In the genomic region with DNA sequence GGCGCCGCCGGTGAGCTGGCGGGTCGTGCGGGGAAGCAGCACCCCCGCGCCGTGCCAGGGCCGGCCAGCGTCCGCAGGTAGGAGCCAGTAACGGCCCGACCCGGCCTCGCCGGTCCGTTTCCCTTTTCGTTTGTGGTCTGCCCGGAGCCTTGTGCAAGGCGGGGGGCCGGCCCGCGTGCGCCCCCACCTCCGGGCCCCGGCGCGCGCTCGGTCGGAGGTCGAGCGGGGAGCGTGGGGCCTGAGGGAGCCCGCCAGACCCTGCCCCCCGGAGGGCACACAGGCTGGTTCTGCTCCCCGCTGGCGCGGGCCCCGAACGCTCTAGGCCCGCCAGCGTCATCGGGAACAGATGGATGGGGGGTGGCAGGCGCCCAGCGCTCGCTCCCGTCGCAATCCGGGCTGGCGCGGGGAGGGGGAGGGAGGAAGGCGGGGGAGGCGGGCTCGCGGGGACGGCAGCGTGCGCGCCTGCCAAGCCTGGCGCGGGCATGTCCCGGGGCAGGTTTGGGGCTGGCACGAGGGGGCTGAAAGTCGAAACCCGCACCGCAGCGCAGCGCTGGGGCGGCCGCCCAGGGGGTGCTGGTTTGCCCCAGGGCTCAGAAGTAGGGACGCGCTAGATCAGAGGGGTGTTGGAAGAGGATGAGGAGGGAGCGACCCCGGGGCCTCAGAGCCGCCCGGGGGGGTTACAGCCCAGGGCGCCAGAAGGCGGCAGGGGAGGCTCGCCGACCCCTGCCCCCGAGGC, we compare ENCODE assay signal across 8 cellular contexts. TPM values are rescaled to one million over a fixed set of nuclear protein-coding genes. Genes with fewer than 3 reads are reported as not detected.
DNase-seq lines count a peak whose midpoint lies in the region; ATAC-seq and TF ChIP-seq lines count a peak whose summit lies in the region.

No MANE protein-coding gene starts in this region.

- H3K27ac ChIP-seq in breast epithelium, result peak overlapping the region; percentile 98 to 99

- TF ChIP-seq CTCF in breast epithelium (IDR thresholded peaks at IDR 0.05), result no peak

- peaks cover 25 to 27% of the 10 kb centered on the region in 2 donors for H3K4me1 ChIP-seq in breast epithelium

- peak; percentile 96 for DNase-seq in GM03348 (ENCODE audit: low spot score)
- peak; percentile 74 for DNase-seq in NCI-H1092 treated with DMSO at 0.1 percent for 48 hours (lab: John Stamatoyannopoulos, UW)
- peak; percentile 34 for DNase-seq in T follicular helper cell (ENCODE audit: low read depth)
- DNase-seq in breast epithelium (ENCODE audit: low spot score in 2 of 2), result peak; percentile 78 to 89
- peak; percentile 90 for DNase-seq in sciatic nerve (ENCODE audit: low spot score)

- TF ChIP-seq POLR2A in breast epithelium (IDR thresholded peaks at IDR 0.05), result no peak

- peak overlapping the region; percentile 56 to 79 (median 70) for H3K4me3 ChIP-seq in breast epithelium
- peak overlapping the region; percentile 70 for H3K4me3 ChIP-seq in iPS-18c (ENCODE audit: insufficient read depth, low read depth, low read length)

- ATAC-seq in sciatic nerve, result peak; percentile 26
- ATAC-seq in HG02938 (IDR thresholded peaks at IDR 0.05; ENCODE audit: unreplicated experiment), result no peak
- no peak for ATAC-seq in GM21390 (IDR thresholded peaks at IDR 0.05; ENCODE audit: unreplicated experiment)

- H3K36me3 ChIP-seq in breast epithelium, result no peaks in the 10 kb centered on the region

- no peaks in the 10 kb centered on the region for H3K27me3 ChIP-seq in breast epithelium

- intact Hi-C loops in breast epithelium (cut with DNase I; ENCODE audit: low total_unique reads) (loop anchor here (10.0 kb wide), 1 partner anchor 57 kb away; no protein-coding TSS in a partner anchor), sciatic nerve (cut with DNase I) (loop anchor here (10.0 kb wide), 2 partner anchors 307 to 337 kb away; no protein-coding TSS in a partner anchor)

- no peaks in the 10 kb centered on the region for H3K9me3 ChIP-seq in breast epithelium
- H3K9me3 ChIP-seq in iPS-18c (ENCODE audit: control insufficient read depth, insufficient read depth, low read length), result no peaks in the 10 kb centered on the region

RNA-seq across cellular contexts. Expression of a gene that starts 1.5 kb away (rescaled TPM):
- total RNA-seq in breast epithelium (100 to 1,000 TPM in 1 of 3 donors, 10 to 100 TPM in 2; 52.3 to 105 (median 60.7) TPM), sciatic nerve (97.3 TPM)

Comparison
In these comparisons a context has a peak if more than half of its experiments do, and no peak if none do; other contexts are left out.
1. DNase-seq: peak in every context shown above with its lines; median percentile 96 in GM03348; 90 in sciatic nerve; 84 in breast epithelium; 74 in NCI-H1092 treated with DMSO at 0.1 percent for 48 hours; 34 in T follicular helper cell.